1 cellular context compared by ENCODE assay signal in the genomic region with DNA sequence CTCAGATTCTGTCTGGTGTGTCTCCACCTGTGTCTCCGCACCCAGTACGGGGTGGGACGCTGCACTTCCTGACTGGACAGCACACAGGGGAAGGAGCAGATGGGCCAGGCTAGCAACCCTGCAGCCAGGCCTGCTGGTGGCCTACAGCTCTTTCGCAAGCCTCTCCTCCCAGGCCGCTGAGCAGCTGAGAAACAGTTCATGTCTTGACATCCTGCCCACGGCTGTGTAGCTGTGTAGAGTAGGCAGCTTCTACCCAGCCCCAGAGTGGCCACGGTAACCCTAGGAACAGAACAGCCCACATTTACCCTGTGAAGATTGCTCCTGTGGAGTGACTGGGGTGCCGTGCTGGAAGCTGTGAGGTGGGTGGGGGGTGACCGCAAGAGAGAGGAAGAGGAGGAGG.
TF ChIP-seq lines count a peak whose summit lies in the region.

No MANE protein-coding gene starts in this region.

TF ChIP-seq in HepG2, 621 proteins besides CTCF, POLR2A, EP300 and RAD21:
- TF ChIP-seq ZNF235 (CRISPR knock-in tag; IDR thresholded peaks at IDR 0.05; ENCODE audit: borderline replicate concordance), result no peak
- no peak for TF ChIP-seq ZNF230 (CRISPR knock-in tag; IDR thresholded peaks at IDR 0.05)
- TF ChIP-seq TP53 (CRISPR knock-in tag; conservative IDR thresholded peaks at IDR 0.05), result no peak
- TF ChIP-seq ZNF44 (CRISPR knock-in tag; IDR thresholded peaks at IDR 0.05), result no peak
- no peak for TF ChIP-seq ARNT (IDR thresholded peaks at IDR 0.05)
- no peak for TF ChIP-seq MAFG (CRISPR knock-in tag; IDR thresholded peaks at IDR 0.05)
- TF ChIP-seq ZNF20 (CRISPR knock-in tag; IDR thresholded peaks at IDR 0.05), result no peak
- TF ChIP-seq KLF9 (CRISPR knock-in tag; IDR thresholded peaks at IDR 0.05; ENCODE audit: low read depth), result no peak
- TF ChIP-seq, protein P1, sequence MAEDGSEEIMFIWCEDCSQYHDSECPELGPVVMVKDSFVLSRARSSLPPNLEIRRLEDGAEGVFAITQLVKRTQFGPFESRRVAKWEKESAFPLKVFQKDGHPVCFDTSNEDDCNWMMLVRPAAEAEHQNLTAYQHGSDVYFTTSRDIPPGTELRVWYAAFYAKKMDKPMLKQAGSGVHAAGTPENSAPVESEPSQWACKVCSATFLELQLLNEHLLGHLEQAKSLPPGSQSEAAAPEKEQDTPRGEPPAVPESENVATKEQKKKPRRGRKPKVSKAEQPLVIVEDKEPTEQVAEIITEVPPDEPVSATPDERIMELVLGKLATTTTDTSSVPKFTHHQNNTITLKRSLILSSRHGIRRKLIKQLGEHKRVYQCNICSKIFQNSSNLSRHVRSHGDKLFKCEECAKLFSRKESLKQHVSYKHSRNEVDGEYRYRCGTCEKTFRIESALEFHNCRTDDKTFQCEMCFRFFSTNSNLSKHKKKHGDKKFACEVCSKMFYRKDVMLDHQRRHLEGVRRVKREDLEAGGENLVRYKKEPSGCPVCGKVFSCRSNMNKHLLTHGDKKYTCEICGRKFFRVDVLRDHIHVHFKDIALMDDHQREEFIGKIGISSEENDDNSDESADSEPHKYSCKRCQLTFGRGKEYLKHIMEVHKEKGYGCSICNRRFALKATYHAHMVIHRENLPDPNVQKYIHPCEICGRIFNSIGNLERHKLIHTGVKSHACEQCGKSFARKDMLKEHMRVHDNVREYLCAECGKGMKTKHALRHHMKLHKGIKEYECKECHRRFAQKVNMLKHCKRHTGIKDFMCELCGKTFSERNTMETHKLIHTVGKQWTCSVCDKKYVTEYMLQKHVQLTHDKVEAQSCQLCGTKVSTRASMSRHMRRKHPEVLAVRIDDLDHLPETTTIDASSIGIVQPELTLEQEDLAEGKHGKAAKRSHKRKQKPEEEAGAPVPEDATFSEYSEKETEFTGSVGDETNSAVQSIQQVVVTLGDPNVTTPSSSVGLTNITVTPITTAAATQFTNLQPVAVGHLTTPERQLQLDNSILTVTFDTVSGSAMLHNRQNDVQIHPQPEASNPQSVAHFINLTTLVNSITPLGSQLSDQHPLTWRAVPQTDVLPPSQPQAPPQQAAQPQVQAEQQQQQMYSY (CRISPR knock-in tag; IDR thresholded peaks at IDR 0.05), result no peak
- TF ChIP-seq ZNF12 (CRISPR knock-in tag; IDR thresholded peaks at IDR 0.05), result no peak
- no peak for TF ChIP-seq ZNF24 (IDR thresholded peaks at IDR 0.05)
- TF ChIP-seq, protein P2, sequence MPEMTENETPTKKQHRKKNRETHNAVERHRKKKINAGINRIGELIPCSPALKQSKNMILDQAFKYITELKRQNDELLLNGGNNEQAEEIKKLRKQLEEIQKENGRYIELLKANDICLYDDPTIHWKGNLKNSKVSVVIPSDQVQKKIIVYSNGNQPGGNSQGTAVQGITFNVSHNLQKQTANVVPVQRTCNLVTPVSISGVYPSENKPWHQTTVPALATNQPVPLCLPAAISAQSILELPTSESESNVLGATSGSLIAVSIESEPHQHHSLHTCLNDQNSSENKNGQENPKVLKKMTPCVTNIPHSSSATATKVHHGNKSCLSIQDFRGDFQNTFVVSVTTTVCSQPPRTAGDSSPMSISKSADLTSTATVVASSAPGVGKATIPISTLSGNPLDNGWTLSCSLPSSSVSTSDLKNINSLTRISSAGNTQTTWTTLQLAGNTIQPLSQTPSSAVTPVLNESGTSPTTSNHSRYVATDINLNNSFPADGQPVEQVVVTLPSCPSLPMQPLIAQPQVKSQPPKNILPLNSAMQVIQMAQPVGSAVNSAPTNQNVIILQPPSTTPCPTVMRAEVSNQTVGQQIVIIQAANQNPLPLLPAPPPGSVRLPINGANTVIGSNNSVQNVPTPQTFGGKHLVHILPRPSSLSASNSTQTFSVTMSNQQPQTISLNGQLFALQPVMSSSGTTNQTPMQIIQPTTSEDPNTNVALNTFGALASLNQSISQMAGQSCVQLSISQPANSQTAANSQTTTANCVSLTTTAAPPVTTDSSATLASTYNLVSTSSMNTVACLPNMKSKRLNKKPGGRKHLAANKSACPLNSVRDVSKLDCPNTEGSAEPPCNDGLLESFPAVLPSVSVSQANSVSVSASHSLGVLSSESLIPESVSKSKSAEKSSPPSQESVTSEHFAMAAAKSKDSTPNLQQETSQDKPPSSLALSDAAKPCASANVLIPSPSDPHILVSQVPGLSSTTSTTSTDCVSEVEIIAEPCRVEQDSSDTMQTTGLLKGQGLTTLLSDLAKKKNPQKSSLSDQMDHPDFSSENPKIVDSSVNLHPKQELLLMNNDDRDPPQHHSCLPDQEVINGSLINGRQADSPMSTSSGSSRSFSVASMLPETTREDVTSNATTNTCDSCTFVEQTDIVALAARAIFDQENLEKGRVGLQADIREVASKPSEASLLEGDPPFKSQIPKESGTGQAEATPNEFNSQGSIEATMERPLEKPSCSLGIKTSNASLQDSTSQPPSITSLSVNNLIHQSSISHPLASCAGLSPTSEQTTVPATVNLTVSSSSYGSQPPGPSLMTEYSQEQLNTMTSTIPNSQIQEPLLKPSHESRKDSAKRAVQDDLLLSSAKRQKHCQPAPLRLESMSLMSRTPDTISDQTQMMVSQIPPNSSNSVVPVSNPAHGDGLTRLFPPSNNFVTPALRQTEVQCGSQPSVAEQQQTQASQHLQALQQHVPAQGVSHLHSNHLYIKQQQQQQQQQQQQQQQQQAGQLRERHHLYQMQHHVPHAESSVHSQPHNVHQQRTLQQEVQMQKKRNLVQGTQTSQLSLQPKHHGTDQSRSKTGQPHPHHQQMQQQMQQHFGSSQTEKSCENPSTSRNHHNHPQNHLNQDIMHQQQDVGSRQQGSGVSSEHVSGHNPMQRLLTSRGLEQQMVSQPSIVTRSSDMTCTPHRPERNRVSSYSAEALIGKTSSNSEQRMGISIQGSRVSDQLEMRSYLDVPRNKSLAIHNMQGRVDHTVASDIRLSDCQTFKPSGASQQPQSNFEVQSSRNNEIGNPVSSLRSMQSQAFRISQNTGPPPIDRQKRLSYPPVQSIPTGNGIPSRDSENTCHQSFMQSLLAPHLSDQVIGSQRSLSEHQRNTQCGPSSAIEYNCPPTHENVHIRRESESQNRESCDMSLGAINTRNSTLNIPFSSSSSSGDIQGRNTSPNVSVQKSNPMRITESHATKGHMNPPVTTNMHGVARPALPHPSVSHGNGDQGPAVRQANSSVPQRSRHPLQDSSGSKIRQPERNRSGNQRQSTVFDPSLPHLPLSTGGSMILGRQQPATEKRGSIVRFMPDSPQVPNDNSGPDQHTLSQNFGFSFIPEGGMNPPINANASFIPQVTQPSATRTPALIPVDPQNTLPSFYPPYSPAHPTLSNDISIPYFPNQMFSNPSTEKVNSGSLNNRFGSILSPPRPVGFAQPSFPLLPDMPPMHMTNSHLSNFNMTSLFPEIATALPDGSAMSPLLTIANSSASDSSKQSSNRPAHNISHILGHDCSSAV (CRISPR knock-in tag; IDR thresholded peaks at IDR 0.05; ENCODE audit: borderline replicate concordance), result no peak
- TF ChIP-seq RELA (CRISPR knock-in tag; IDR thresholded peaks at IDR 0.05), result no peak
- TF ChIP-seq, protein P3, sequence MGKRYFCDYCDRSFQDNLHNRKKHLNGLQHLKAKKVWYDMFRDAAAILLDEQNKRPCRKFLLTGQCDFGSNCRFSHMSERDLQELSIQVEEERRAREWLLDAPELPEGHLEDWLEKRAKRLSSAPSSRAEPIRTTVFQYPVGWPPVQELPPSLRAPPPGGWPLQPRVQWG (CRISPR knock-in tag; IDR thresholded peaks at IDR 0.05; ENCODE audit: borderline replicate concordance, low read depth), result no peak
- TF ChIP-seq, protein P4, sequence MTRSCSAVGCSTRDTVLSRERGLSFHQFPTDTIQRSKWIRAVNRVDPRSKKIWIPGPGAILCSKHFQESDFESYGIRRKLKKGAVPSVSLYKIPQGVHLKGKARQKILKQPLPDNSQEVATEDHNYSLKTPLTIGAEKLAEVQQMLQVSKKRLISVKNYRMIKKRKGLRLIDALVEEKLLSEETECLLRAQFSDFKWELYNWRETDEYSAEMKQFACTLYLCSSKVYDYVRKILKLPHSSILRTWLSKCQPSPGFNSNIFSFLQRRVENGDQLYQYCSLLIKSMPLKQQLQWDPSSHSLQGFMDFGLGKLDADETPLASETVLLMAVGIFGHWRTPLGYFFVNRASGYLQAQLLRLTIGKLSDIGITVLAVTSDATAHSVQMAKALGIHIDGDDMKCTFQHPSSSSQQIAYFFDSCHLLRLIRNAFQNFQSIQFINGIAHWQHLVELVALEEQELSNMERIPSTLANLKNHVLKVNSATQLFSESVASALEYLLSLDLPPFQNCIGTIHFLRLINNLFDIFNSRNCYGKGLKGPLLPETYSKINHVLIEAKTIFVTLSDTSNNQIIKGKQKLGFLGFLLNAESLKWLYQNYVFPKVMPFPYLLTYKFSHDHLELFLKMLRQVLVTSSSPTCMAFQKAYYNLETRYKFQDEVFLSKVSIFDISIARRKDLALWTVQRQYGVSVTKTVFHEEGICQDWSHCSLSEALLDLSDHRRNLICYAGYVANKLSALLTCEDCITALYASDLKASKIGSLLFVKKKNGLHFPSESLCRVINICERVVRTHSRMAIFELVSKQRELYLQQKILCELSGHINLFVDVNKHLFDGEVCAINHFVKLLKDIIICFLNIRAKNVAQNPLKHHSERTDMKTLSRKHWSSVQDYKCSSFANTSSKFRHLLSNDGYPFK (CRISPR knock-in tag; IDR thresholded peaks at IDR 0.05; ENCODE audit: borderline replicate concordance), result no peak
- no peak for TF ChIP-seq NFE2L2 (IDR thresholded peaks at IDR 0.05; ENCODE audit: low read length)
- TF ChIP-seq, protein P5, sequence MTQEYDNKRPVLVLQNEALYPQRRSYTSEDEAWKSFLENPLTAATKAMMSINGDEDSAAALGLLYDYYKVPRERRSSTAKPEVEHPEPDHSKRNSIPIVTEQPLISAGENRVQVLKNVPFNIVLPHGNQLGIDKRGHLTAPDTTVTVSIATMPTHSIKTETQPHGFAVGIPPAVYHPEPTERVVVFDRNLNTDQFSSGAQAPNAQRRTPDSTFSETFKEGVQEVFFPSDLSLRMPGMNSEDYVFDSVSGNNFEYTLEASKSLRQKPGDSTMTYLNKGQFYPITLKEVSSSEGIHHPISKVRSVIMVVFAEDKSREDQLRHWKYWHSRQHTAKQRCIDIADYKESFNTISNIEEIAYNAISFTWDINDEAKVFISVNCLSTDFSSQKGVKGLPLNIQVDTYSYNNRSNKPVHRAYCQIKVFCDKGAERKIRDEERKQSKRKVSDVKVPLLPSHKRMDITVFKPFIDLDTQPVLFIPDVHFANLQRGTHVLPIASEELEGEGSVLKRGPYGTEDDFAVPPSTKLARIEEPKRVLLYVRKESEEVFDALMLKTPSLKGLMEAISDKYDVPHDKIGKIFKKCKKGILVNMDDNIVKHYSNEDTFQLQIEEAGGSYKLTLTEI (CRISPR knock-in tag; conservative IDR thresholded peaks at IDR 0.05), result no peak
